29 cellular contexts compared by ENCODE assay signal in the genomic region with DNA sequence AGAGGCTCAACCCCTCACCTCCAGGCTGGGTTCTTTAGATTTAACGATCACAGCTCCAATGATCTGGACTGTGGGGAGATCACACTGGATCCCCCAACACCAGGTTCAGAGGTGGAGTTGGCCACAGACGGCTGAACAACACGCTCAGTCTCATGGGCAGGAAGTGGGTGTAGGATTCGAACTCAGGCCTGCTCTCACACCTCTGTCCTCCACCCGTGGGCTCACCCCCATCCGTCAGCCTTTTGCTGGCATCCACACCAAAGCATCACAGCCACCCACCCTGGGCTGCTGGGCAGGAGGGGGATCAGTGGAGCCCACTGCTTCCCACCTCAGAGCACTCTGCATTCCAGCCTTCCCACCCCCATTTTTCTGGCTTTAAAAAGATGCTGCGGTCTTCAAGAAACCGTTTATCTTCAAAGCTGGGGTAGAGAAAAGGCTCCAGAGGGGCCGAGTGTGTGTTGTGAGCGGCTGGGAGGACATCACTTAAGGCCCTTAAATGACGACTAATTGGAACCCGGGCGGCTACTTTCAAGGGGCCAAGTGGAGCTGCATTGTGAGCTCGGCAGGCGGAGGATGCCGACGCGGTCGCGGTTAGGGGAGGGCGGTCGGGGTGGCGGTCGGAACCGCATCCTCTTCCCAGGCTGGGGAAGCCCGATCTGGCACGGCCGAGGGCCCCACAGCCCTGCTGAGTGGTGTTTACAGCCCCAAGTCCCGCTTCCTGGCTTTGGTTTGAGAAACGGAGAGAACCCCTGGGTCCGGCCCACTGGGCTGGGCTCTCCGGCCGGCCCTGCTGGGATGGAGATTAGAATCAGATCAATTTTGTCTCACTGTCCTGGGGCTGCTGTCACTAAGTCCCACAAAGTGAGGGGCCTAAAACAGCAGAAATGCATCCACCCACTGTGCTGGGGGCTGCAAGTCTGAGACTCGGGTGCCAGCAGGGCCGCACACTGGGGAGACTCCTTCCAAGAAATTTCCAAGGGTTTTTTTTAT. TPM values are rescaled to one million over a fixed set of nuclear protein-coding genes. Genes with fewer than 3 reads are reported as not detected.
DNase-seq lines count a peak whose midpoint lies in the region; ATAC-seq, FAIRE-seq and TF ChIP-seq lines count a peak whose summit lies in the region.
"Had no signal": no experiment of that assay in that cellular context is flagged by ENCODE, and none has a peak within 500 bp of the region (broad histone marks: within the 10 kb centered on the region; RNA-seq: fewer than 3 reads in every experiment).

No MANE protein-coding gene starts in this region.

- peaks cover 53% of the 10 kb centered on the region for H3K27me3 Mint-ChIP-seq in activated naive CD8-positive, alpha-beta T cell treated with anti-CD3 and anti-CD28 coated beads, Interleukin-2, amount 10 ng/mL, durations not matched to agents 7 days and 5 days
- peaks cover 51% of the 10 kb centered on the region for H3K27me3 Mint-ChIP-seq in activated naive CD8-positive, alpha-beta T cell treated with anti-CD3 and anti-CD28 coated beads for 36 hours

- WGBS in suprapubic skin: 40% methylated on average over 31 of the region's 35 CpGs
- WGBS in small intestine, 3 donors: 50 to 82% (median 67%) methylated on average over 35 of the region's 35 CpGs

- no peaks in the 10 kb centered on the region for H3K36me3 Mint-ChIP-seq in activated naive CD8-positive, alpha-beta T cell treated with anti-CD3 and anti-CD28 coated beads, Interleukin-2, amount 10 ng/mL, durations not matched to agents 7 days and 5 days
- H3K36me3 Mint-ChIP-seq in activated naive CD8-positive, alpha-beta T cell treated with anti-CD3 and anti-CD28 coated beads for 36 hours: no peaks in the 10 kb centered on the region
- H3K36me3 Mint-ChIP-seq: activated naive CD8-positive, alpha-beta T cell; brain; CD14-positive monocyte had no signal

- no peak for TF ChIP-seq EP300 in suprapubic skin (IDR thresholded peaks at IDR 0.05)

- TF ChIP-seq POLR2A in Peyer's patch (IDR thresholded peaks at IDR 0.05) (no peak), suprapubic skin (IDR thresholded peaks at IDR 0.05) (no peak), vagina (IDR thresholded peaks at IDR 0.05) (no peak)

- H3K9me3 ChIP-seq in Peyer's patch (no peaks in the 10 kb centered on the region), suprapubic skin (no peaks in the 10 kb centered on the region), small intestine (ENCODE audit: control insufficient read depth, low read depth) (no peaks in the 10 kb centered on the region), vagina (no peaks in the 10 kb centered on the region)
- H3K9me3 ChIP-seq: right atrium auricular region, uterus had no signal

- H3K4me3 Mint-ChIP-seq in activated naive CD8-positive, alpha-beta T cell treated with anti-CD3 and anti-CD28 coated beads, Interleukin-2, amount 10 ng/mL, durations not matched to agents 7 days and 5 days: no peak overlapping the region
- no peak overlapping the region for H3K4me3 Mint-ChIP-seq in activated naive CD8-positive, alpha-beta T cell treated with anti-CD3 and anti-CD28 coated beads for 36 hours
- H3K4me3 Mint-ChIP-seq: activated B cell treated with CpG ODN at 0.5 μM for 24 hours; activated naive CD8-positive, alpha-beta T cell; brain; HFFc6 had no signal

- no peaks in the 10 kb centered on the region for H3K36me3 ChIP-seq in Peyer's patch
- no peaks in the 10 kb centered on the region for H3K36me3 ChIP-seq in suprapubic skin
- H3K36me3 ChIP-seq in small intestine (ENCODE audit: control insufficient read depth in 2 of 2, insufficient read depth in 2 of 2, low read length in 2 of 2): no peaks in the 10 kb centered on the region
- no peaks in the 10 kb centered on the region for H3K36me3 ChIP-seq in vagina
- H3K36me3 ChIP-seq: right atrium auricular region, uterus had no signal

- POLR2A ChIA-PET in activated naive CD8-positive, alpha-beta T cell treated with anti-CD3 and anti-CD28 coated beads, Interleukin-2, amount 10 ng/mL, durations not matched to agents 7 days and 5 days (lab: Charles Lee): no interaction called here

- no peaks in the 10 kb centered on the region for H3K9me3 Mint-ChIP-seq in activated naive CD8-positive, alpha-beta T cell treated with anti-CD3 and anti-CD28 coated beads, Interleukin-2, amount 10 ng/mL, durations not matched to agents 7 days and 5 days
- H3K9me3 Mint-ChIP-seq in activated naive CD8-positive, alpha-beta T cell treated with anti-CD3 and anti-CD28 coated beads for 36 hours: no peaks in the 10 kb centered on the region
- H3K9me3 Mint-ChIP-seq: activated B cell treated with CpG ODN at 0.5 μM for 24 hours, HFFc6 had no signal

- no peak for FAIRE-seq in small intestine (lab: Jason Lieb, UNC)
- FAIRE-seq: G401.6, kidney had no signal

- no peak overlapping the region for H3K27ac Mint-ChIP-seq in activated naive CD8-positive, alpha-beta T cell treated with anti-CD3 and anti-CD28 coated beads, Interleukin-2, amount 10 ng/mL, durations not matched to agents 7 days and 5 days
- H3K27ac Mint-ChIP-seq in activated naive CD8-positive, alpha-beta T cell treated with anti-CD3 and anti-CD28 coated beads for 36 hours: no peak overlapping the region
- H3K27ac Mint-ChIP-seq: activated B cell treated with CpG ODN at 0.5 μM for 24 hours; activated naive CD8-positive, alpha-beta T cell; HFFc6 had no signal

- H3K4me3 ChIP-seq in Peyer's patch: no peak overlapping the region
- H3K4me3 ChIP-seq in suprapubic skin: no peak overlapping the region
- no peak overlapping the region for H3K4me3 ChIP-seq in small intestine (ENCODE audit: low read depth in 1 of 2, low read length in 2 of 2)
- no peak overlapping the region for H3K4me3 ChIP-seq in vagina
- H3K4me3 ChIP-seq: right atrium auricular region, uterus had no signal

- no peak overlapping the region for H3K27ac ChIP-seq in Peyer's patch
- H3K27ac ChIP-seq in suprapubic skin: no peak overlapping the region
- no peak overlapping the region for H3K27ac ChIP-seq in small intestine (ENCODE audit: low read depth in 1 of 2, low read length in 1 of 2)
- H3K27ac ChIP-seq in vagina: no peak overlapping the region
- H3K27ac ChIP-seq: right atrium auricular region, uterus had no signal

- intact Hi-C loops in vagina (cut with DNase I): no loop called here

- peak; percentile 30 for ATAC-seq in activated naive CD8-positive, alpha-beta T cell treated with anti-CD3 and anti-CD28 coated beads, Interleukin-2, amount 10 ng/mL, durations not matched to agents 7 days and 5 days (ENCODE audit: low read depth)

- H3K27me3 ChIP-seq in Peyer's patch (no peaks in the 10 kb centered on the region), suprapubic skin (peaks cover 73% of the 10 kb centered on the region), small intestine (ENCODE audit: control insufficient read depth in 2 of 2, insufficient read depth in 2 of 2, low read length in 2 of 2) (no peaks in the 10 kb centered on the region), vagina (no peaks in the 10 kb centered on the region)
- H3K27me3 ChIP-seq: right atrium auricular region, uterus had no signal

- TF ChIP-seq CTCF in Peyer's patch (IDR thresholded peaks at IDR 0.05): no peak
- no peak for TF ChIP-seq CTCF in suprapubic skin (IDR thresholded peaks at IDR 0.05)
- TF ChIP-seq CTCF in vagina (IDR thresholded peaks at IDR 0.05): no peak

- H3K4me1 ChIP-seq in Peyer's patch: no peaks in the 10 kb centered on the region
- H3K4me1 ChIP-seq in suprapubic skin: no peaks in the 10 kb centered on the region
- H3K4me1 ChIP-seq in small intestine (ENCODE audit: control insufficient read depth in 2 of 2, insufficient read depth in 1 of 2, low read depth in 1 of 2, low read length in 1 of 2): no peaks in the 10 kb centered on the region
- no peaks in the 10 kb centered on the region for H3K4me1 ChIP-seq in vagina
- H3K4me1 ChIP-seq: right atrium auricular region, uterus had no signal

- H3K4me1 Mint-ChIP-seq in activated naive CD8-positive, alpha-beta T cell treated with anti-CD3 and anti-CD28 coated beads, Interleukin-2, amount 10 ng/mL, durations not matched to agents 7 days and 5 days: peaks cover 4% of the 10 kb centered on the region
- peaks cover 2% of the 10 kb centered on the region for H3K4me1 Mint-ChIP-seq in activated naive CD8-positive, alpha-beta T cell treated with anti-CD3 and anti-CD28 coated beads for 36 hours
- H3K4me1 Mint-ChIP-seq: activated B cell treated with CpG ODN at 0.5 μM for 24 hours, CD14-positive monocyte had no signal

- no peak for DNase-seq in activated naive CD8-positive, alpha-beta T cell treated with anti-CD3 and anti-CD28 coated beads, Interleukin-2, amount 10 ng/mL, durations not matched to agents 7 days and 5 days
- no peak for DNase-seq in activated naive CD8-positive, alpha-beta T cell treated with anti-CD3 and anti-CD28 coated beads for 36 hours
- DNase-seq in Peyer's patch (peak in 2 of 3 donors; percentile 29 to 34), islet precursor cell (peak; percentile 52), suprapubic skin (ENCODE audit: low spot score in 2 of 2) (peak; percentile 27 to 69), small intestine (no peak), activated gamma-delta T cell treated with Interleukin-2 at 50 U/mL for 16 hours (no peak), vagina (ENCODE audit: extremely low spot score in 2 of 2) (no peak)
- DNase-seq: activated B cell treated with CpG ODN at 0.5 μM for 24 hours; effector CD4-positive, alpha-beta T cell; foreskin melanocyte; HFFc6; KBM-7; kidney; NCI-H1694; NCI-H2171; NCI-H526 treated with DMSO at 0.1 percent for 48 hours; occipital lobe; T1000; uterus had no signal

RNA-seq across cellular contexts. Expression of gene FGF3, which starts 15.9 kb away (rescaled TPM):
- not detected for total RNA-seq in activated naive CD8-positive, alpha-beta T cell treated with anti-CD3 and anti-CD28 coated beads, Interleukin-2, amount 10 ng/mL, durations not matched to agents 7 days and 5 days
- not detected for total RNA-seq in activated naive CD8-positive, alpha-beta T cell treated with anti-CD3 and anti-CD28 coated beads for 36 hours
- total RNA-seq in Peyer's patch (not detected), suprapubic skin (not detected), vagina (not detected)
- not detected for polyA plus RNA-seq in small intestine
- total RNA-seq: activated B cell treated with CpG ODN at 0.5 μM for 24 hours, HFFc6, kidney, lung microvascular endothelial cell, myocyte, occipital lobe, right atrium auricular region, subcutaneous adipose tissue, uterus had no signal
- polyA plus RNA-seq: CD14-positive monocyte, esophagus had no signal

RNA-seq across cellular contexts. Expression of gene FGF4, which starts 60.0 kb away (rescaled TPM):
- total RNA-seq in activated naive CD8-positive, alpha-beta T cell treated with anti-CD3 and anti-CD28 coated beads, Interleukin-2, amount 10 ng/mL, durations not matched to agents 7 days and 5 days: not detected
- total RNA-seq in activated naive CD8-positive, alpha-beta T cell treated with anti-CD3 and anti-CD28 coated beads for 36 hours: not detected
- not detected for total RNA-seq in Peyer's patch
- total RNA-seq in suprapubic skin: not detected
- polyA plus RNA-seq in small intestine: under 1 TPM in 1 of 3 donors, not detected in 2; 0.01 TPM
- total RNA-seq in vagina: not detected
- total RNA-seq: activated B cell treated with CpG ODN at 0.5 μM for 24 hours, HFFc6, kidney, lung microvascular endothelial cell, myocyte, occipital lobe, right atrium auricular region, subcutaneous adipose tissue, uterus had no signal
- polyA plus RNA-seq: CD14-positive monocyte, esophagus had no signal

Comparison
In these comparisons a context has a peak if more than half of its experiments do, and no peak if none do; other contexts are left out.
1. DNase-seq: peak in Peyer's patch (2 of 3), islet precursor cell (single experiment) and suprapubic skin (2 of 2); none in activated naive CD8-positive, alpha-beta T cell treated with anti-CD3 and anti-CD28 coated beads, Interleukin-2, amount 10 ng/mL, durations not matched to agents 7 days and 5 days (single experiment), activated naive CD8-positive, alpha-beta T cell treated with anti-CD3 and anti-CD28 coated beads for 36 hours (single experiment), small intestine (single experiment), activated gamma-delta T cell treated with Interleukin-2 at 50 U/mL for 16 hours (single experiment) and vagina (0 of 2).